ENCODE assay signal across 8 cellular contexts in the genomic region with DNA sequence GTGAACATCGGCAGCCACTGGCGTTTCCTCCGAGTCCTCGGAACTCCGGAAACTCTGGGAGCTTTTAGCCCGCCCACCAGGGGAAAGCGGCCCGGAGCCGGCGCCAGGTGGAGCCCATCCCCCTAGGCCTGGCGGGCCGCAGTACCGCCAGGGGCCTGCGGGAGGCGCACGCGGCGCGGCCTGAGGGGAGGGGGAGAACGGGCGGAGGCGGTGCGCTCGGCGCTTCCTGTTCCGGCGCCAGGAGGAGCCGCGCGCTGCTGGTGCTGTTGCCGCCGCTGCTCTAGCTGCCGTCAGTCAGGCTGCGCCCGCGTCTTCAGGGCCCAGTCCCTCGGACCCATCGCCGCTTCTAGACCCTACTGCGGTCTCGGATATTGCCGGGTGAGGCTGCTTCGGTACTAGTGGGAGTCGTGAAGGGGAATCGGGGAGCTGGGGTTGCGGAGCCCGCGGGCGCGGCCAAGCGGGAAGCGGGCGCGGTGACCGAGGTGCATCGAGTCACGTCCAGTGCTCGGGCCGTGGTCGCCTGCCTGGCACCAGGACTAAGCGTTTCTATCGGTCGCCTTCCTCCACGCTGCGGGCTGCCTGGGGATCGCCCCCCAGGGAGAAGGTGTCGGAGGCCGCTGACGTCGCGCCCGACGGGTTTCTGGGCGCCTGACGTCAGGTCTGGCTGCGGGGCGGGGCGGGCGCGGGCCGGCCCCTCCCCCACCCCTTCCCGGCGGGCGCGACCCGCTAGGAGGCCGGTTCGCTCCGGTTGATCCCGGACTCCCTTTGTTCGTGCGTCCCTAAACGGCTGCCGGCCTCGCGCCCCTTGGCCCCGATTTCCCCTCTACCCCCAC. TPM values are rescaled to one million over a fixed set of nuclear protein-coding genes. Genes with fewer than 3 reads are reported as not detected.
DNase-seq lines count a peak whose midpoint lies in the region; TF ChIP-seq lines count a peak whose summit lies in the region.

A gene (plus strand): TSS at position 222 of the 833 bp plus-strand sequence. CDS start 10,037 bp downstream, outside the sequence.

- no peaks in the 10 kb centered on the region for H3K27me3 ChIP-seq in H7 (ENCODE audit: control insufficient read depth, insufficient read depth, low read length)
- no peaks in the 10 kb centered on the region for H3K27me3 ChIP-seq in stomach smooth muscle (ENCODE audit: control insufficient read depth in 1 of 2, insufficient read depth in 2 of 2, low read length in 2 of 2)

- H3K9me3 ChIP-seq in ES-I3 (ENCODE audit: control insufficient read depth, insufficient read depth, low read length) = no peaks in the 10 kb centered on the region
- H3K9me3 ChIP-seq in stomach smooth muscle (ENCODE audit: control insufficient read depth in 2 of 2, low read length in 2 of 2) = no peaks in the 10 kb centered on the region

- H3K9me3 Mint-ChIP-seq in neural crest cell = no peaks in the 10 kb centered on the region

- H3K4me1 ChIP-seq in ES-I3 (ENCODE audit: insufficient read depth, low read length) (peaks cover 11% of the 10 kb centered on the region), stomach smooth muscle (ENCODE audit: control insufficient read depth, insufficient read depth, low read length) (peaks cover 16% of the 10 kb centered on the region)

- H3K9ac ChIP-seq in ES-I3 (ENCODE audit: low read depth, low read length) = peak within 1 kb of the TSS; percentile 100
- H3K9ac ChIP-seq in stomach smooth muscle (ENCODE audit: low read length in 2 of 2) = peak within 1 kb of the TSS; percentile 100

- H3K27ac ChIP-seq in stomach smooth muscle (ENCODE audit: low read length) = peak within 1 kb of the TSS; percentile 100

- H3K4me1 Mint-ChIP-seq in neural crest cell = peaks cover 41% of the 10 kb centered on the region

- DNase-seq in H7 (peak; percentile 99), M059J (ENCODE audit: low read depth) (peak; percentile 95), SHP77 (lab: John Stamatoyannopoulos, UW) (peak; percentile 85 to 89), fibroblast of villous mesenchyme (ENCODE audit: low read depth) (peak; percentile 93), neural crest cell (ENCODE audit: low read depth, low spot score) (peak; percentile 97)
- peak; percentile 97 for DNase-seq in activated effector memory CD4-positive, alpha-beta T cell treated with anti-CD3 and anti-CD28 coated beads, Interleukin-2, amount 50 U/mL, for 16 hours

- H3K4me3 ChIP-seq in H7 (ENCODE audit: insufficient read depth, low read depth, low read length) (peak within 1 kb of the TSS; percentile 100), fibroblast of villous mesenchyme (ENCODE audit: low read depth, low read length) (peak within 1 kb of the TSS; percentile 100), stomach smooth muscle (ENCODE audit: low read length in 2 of 2) (peak within 1 kb of the TSS; percentile 88 to 96)

- TF ChIP-seq CTCF in fibroblast of villous mesenchyme (IDR thresholded peaks at IDR 0.05; ENCODE audit: insufficient read depth, low read depth, low read length) (peak; percentile 99), neural crest cell (conservative IDR thresholded peaks at IDR 0.05) (peak; percentile 99)

- H3K36me3 ChIP-seq in ES-I3 (ENCODE audit: insufficient read depth, low read length) = peaks cover 3% of the 10 kb centered on the region; the same call in 1 of the 2 replicates
- H3K36me3 ChIP-seq in H7 (replicated peaks; ENCODE audit: control insufficient read depth, insufficient read depth, low read length) = no peaks in the 10 kb centered on the region
- peaks cover 0 to 2% of the 10 kb centered on the region in 2 donors for H3K36me3 ChIP-seq in stomach smooth muscle (ENCODE audit: control insufficient read depth in 2 of 2, insufficient read depth in 2 of 2, low read length in 2 of 2)

- H3K36me3 Mint-ChIP-seq in neural crest cell (ENCODE audit: low read depth) = peaks cover 17% of the 10 kb centered on the region

- no peaks in the 10 kb centered on the region for H3K27me3 Mint-ChIP-seq in neural crest cell (ENCODE audit: low read depth)

- H3K4me3 Mint-ChIP-seq in neural crest cell = peak within 1 kb of the TSS; percentile 97

- peak within 1 kb of the TSS; percentile 100 for H3K27ac Mint-ChIP-seq in neural crest cell (ENCODE audit: unreplicated experiment)

RNA-seq across cellular contexts. Expression of the gene that starts here (rescaled TPM):
- total RNA-seq in H7 (2014; rRNA removed; shearing (Covaris generic)) = 45.7 and 51.0 TPM in 2 replicates
- total RNA-seq in M059J (2014; rRNA removed; shearing (Covaris generic)) = 168 and 201 TPM in 2 replicates
- total RNA-seq in fibroblast of villous mesenchyme = 36.1 and 49.2 TPM in 2 replicates
- 141 and 151 TPM in 2 replicates for total RNA-seq in neural crest cell

Comparison
In these comparisons a context has a peak if more than half of its experiments do, and no peak if none do; other contexts are left out.
1. Peak in every context shown above with its lines: DNase-seq, H3K4me3 ChIP-seq and H3K27ac ChIP-seq.